ENCODE assay signal across 9 cellular contexts in the genomic region with DNA sequence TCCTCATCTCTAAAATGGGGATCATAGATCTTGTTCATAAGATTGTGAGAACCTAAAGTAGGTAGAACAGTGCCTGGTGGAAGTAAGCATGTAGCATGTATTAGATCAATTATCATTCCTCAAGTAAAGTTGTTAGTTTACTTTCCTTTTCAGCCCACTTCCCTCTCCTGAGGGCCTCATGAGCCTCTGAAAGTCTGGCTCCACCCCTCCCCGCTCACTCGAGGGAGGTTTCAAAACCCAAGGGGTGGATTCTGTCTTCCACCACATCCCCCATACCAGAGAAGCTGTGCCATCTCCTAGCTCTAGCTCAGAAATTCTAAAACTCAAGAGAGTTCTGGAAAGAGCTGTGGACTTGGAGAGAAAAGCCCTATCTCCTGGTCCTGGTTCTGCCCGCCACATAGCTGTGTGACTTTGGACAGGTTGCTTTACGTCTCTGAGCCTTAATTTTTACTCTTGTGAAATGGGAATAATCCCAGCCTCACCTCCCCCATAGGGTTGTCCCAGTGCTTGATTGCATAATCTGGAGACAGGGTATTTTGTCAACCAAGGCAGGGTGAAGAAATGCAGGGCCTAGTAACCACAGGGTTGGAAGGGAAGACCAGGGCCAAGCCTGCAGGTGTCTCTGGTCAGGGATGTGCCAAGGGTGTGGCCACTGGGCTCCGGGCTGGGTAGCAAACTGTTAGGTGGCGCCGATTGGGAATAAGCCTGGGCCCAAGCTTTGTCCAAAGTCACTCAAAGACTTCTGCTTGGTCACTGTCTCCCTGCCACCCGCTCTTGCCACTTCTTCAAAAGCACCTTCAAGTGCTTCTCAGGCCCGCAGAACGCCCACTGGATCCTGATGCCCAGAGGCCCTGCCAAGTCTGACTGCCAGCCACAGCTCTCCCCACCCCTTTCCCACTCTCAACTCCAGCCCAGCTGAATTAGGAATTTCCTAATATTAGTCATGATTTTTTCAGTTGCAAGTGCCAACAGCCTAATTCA. TPM values are rescaled to one million over a fixed set of nuclear protein-coding genes. Genes with fewer than 3 reads are reported as not detected.
DNase-seq lines count a peak whose midpoint lies in the region; ATAC-seq and TF ChIP-seq lines count a peak whose summit lies in the region.
"Had no signal": no experiment of that assay in that cellular context is flagged by ENCODE, and none has a peak within 500 bp of the region (broad histone marks: within the 10 kb centered on the region; RNA-seq: fewer than 3 reads in every experiment).

No MANE protein-coding gene starts in this region.

- ATAC-seq in HG03039 (IDR thresholded peaks at IDR 0.05; ENCODE audit: unreplicated experiment): no peak

- intact Hi-C loops in esophagus squamous epithelium (cut with DNase I): no loop called here
- intact Hi-C loops in colonic mucosa (cut with DNase I): no loop called here

- H3K79me2 ChIP-seq in OCI-LY3 (ENCODE audit: low read length): no peaks in the 10 kb centered on the region

- TF ChIP-seq POLR2A in esophagus squamous epithelium (IDR thresholded peaks at IDR 0.05): no peak

- H3K27me3 Mint-ChIP-seq in CD8-positive, alpha-beta memory T cell: peaks cover 9 to 27% of the 10 kb centered on the region in 2 donors

- POLR2A ChIA-PET in CD8-positive, alpha-beta memory T cell (lab: Charles Lee): no interaction called here

- peaks cover 2 to 21% (median 12%) of the 10 kb centered on the region in 5 donors for H3K9me3 Mint-ChIP-seq in CD8-positive, alpha-beta memory T cell

- CTCF ChIA-PET in CD8-positive, alpha-beta memory T cell (lab: Charles Lee): interaction anchor here (1.1 to 1.8 kb wide), 2 partner anchors 22 to 51 kb away, joined by 3 to 7 read pairs; no protein-coding TSS in a partner anchor

- H3K27me3 ChIP-seq in OCI-LY3 (ENCODE audit: low read depth, low read length): no peaks in the 10 kb centered on the region
- peaks cover 0 to 5% (median 0%) of the 10 kb centered on the region in 4 donors for H3K27me3 ChIP-seq in esophagus squamous epithelium
- H3K27me3 ChIP-seq in colonic mucosa: no peaks in the 10 kb centered on the region
- H3K27me3 ChIP-seq in CD8-positive, alpha-beta memory T cell (ENCODE audit: insufficient read depth, low read length, poor library complexity, severe bottlenecking): no peaks in the 10 kb centered on the region

- WGBS in esophagus squamous epithelium, 2 donors: 20 to 37% methylated on average over 8 to 9 of the region's 10 CpGs

- H3K27ac Mint-ChIP-seq in CD8-positive, alpha-beta memory T cell: no peak overlapping the region

- no peak overlapping the region for H3K27ac ChIP-seq in OCI-LY3 (ENCODE audit: low read length)
- peak overlapping the region; percentile 11 to 90 (median 66) for H3K27ac ChIP-seq in esophagus squamous epithelium
- no peak overlapping the region for H3K27ac ChIP-seq in colonic mucosa
- no peak overlapping the region for H3K27ac ChIP-seq in CD8-positive, alpha-beta memory T cell (ENCODE audit: low read depth, low read length)

- H4K20me1 ChIP-seq in OCI-LY3 (ENCODE audit: insufficient read depth, low read length): no peaks in the 10 kb centered on the region

- no peaks in the 10 kb centered on the region for H3K4me1 Mint-ChIP-seq in CD8-positive, alpha-beta memory T cell

- H3K4me2 ChIP-seq in OCI-LY3 (ENCODE audit: low read length): 0 out of 2 replicates have a peak overlapping the region, but pooled peaks have one; percentile 2

- TF ChIP-seq CTCF in OCI-LY3 (IDR thresholded peaks at IDR 0.05; ENCODE audit: low read depth, low read length) (no peak), esophagus squamous epithelium (IDR thresholded peaks at IDR 0.05) (no peak), colonic mucosa (IDR thresholded peaks at IDR 0.05) (no peak)

- H3K4me1 ChIP-seq in OCI-LY3 (ENCODE audit: low read length) (peaks cover 29% of the 10 kb centered on the region), esophagus squamous epithelium (peaks cover 9 to 57% (median 42%) of the 10 kb centered on the region in 3 donors), colonic mucosa (no peaks in the 10 kb centered on the region)
- no peaks in the 10 kb centered on the region for H3K4me1 ChIP-seq in CD8-positive, alpha-beta memory T cell (ENCODE audit: insufficient read depth, low read length)

- H3K4me3 ChIP-seq in OCI-LY3 (ENCODE audit: low read length): no peak overlapping the region
- no peak overlapping the region for H3K4me3 ChIP-seq in esophagus squamous epithelium
- no peak overlapping the region for H3K4me3 ChIP-seq in colonic mucosa
- H3K4me3 ChIP-seq in CD8-positive, alpha-beta memory T cell (ENCODE audit: low read length): no peak overlapping the region

- no peak overlapping the region for H3K4me3 Mint-ChIP-seq in CD8-positive, alpha-beta memory T cell

- peaks cover 0 to 12% (median 2%) of the 10 kb centered on the region in 3 donors for H3K36me3 Mint-ChIP-seq in CD8-positive, alpha-beta memory T cell

- H2AFZ ChIP-seq in OCI-LY3 (ENCODE audit: low read depth, low read length): no peak overlapping the region

- H3K9ac ChIP-seq in OCI-LY3 (ENCODE audit: low read length) (no peak overlapping the region), colonic mucosa (ENCODE audit: low read depth in 2 of 2, low read length in 2 of 2) (no peak overlapping the region)

- no peaks in the 10 kb centered on the region for H3K36me3 ChIP-seq in OCI-LY3 (replicated peaks; ENCODE audit: low read depth, low read length)
- no peaks in the 10 kb centered on the region for H3K36me3 ChIP-seq in esophagus squamous epithelium
- no peaks in the 10 kb centered on the region for H3K36me3 ChIP-seq in colonic mucosa
- no peaks in the 10 kb centered on the region for H3K36me3 ChIP-seq in CD8-positive, alpha-beta memory T cell (ENCODE audit: insufficient read depth, low read length)

- DNase-seq in GDM1 (lab: John Stamatoyannopoulos, UW) (peak; percentile 7), esophagus squamous epithelium (lab: John Stamatoyannopoulos, UW) (no peak), renal cortical epithelial cell (ENCODE audit: low read depth) (peak; percentile 77), colonic mucosa (no peak), pons (ENCODE audit: low spot score) (no peak)
- no peak for DNase-seq in CD8-positive, alpha-beta memory T cell
- DNase-seq: activated CD4-positive, CD25-positive, alpha-beta regulatory T cell had no signal

- H3K9me3 ChIP-seq in OCI-LY3 (ENCODE audit: insufficient read depth, low read length) (peaks cover 2% of the 10 kb centered on the region; the same call in 1 of the 2 replicates), esophagus squamous epithelium (peaks cover 0 to 11% (median 0%) of the 10 kb centered on the region in 3 donors), colonic mucosa (no peaks in the 10 kb centered on the region)
- no peaks in the 10 kb centered on the region for H3K9me3 ChIP-seq in CD8-positive, alpha-beta memory T cell (ENCODE audit: low read length)

RNA-seq across cellular contexts. Expression of gene COL1A1, which starts 20.4 kb away (rescaled TPM):
- total RNA-seq in esophagus squamous epithelium (10 to 100 TPM; 12.4 to 20.8 (median 19.7) TPM), renal cortical epithelial cell (65.6 and 141 TPM in 2 replicates), colonic mucosa (100 to 1,000 TPM in 1 of 2 donors, 10 to 100 TPM in 1; 74.7 to 127 TPM)
- under 1 TPM; 0.39 to 0.42 TPM for total RNA-seq in CD8-positive, alpha-beta memory T cell
- not detected for polyA plus RNA-seq in CD8-positive, alpha-beta memory T cell

RNA-seq across cellular contexts. Expression of gene TMEM92, which starts 52.5 kb away (rescaled TPM):
- total RNA-seq in esophagus squamous epithelium: under 1 TPM in 2 of 4 donors, not detected in 2; 0.12 to 0.76 TPM
- total RNA-seq in renal cortical epithelial cell: 0.87 and 2.3 TPM in 2 replicates
- total RNA-seq in colonic mucosa: 10 to 100 TPM; 11.1 to 18.5 TPM
- not detected for total RNA-seq in CD8-positive, alpha-beta memory T cell
- polyA plus RNA-seq in CD8-positive, alpha-beta memory T cell: not detected

RNA-seq across cellular contexts. Expression of gene SGCA, which starts 56.0 kb away (rescaled TPM):
- total RNA-seq in esophagus squamous epithelium (10 to 100 TPM in 1 of 4 donors, 1 to 10 TPM in 3; 1.9 to 15.1 (median 6.9) TPM), renal cortical epithelial cell (not detected in 2 replicates), colonic mucosa (1 to 10 TPM in 1 of 2 donors, under 1 TPM in 1; 0.89 to 5.5 TPM)
- total RNA-seq in CD8-positive, alpha-beta memory T cell: under 1 TPM in 1 of 2 experiments, not detected in 1; 0.31 TPM
- not detected for polyA plus RNA-seq in CD8-positive, alpha-beta memory T cell

Comparison
In these comparisons a context has a peak if more than half of its experiments do, and no peak if none do; other contexts are left out.
1. DNase-seq: peak in GDM1 (single experiment) and renal cortical epithelial cell (single experiment); none in esophagus squamous epithelium (single experiment), colonic mucosa (single experiment), pons (single experiment) and CD8-positive, alpha-beta memory T cell (0 of 5).
2. H3K27ac ChIP-seq: peak in esophagus squamous epithelium (4 of 4); none in OCI-LY3 (single experiment), colonic mucosa (single experiment) and CD8-positive, alpha-beta memory T cell (single experiment).
3. RNA of gene COL1A1, which starts 20.4 kb away (total RNA-seq): 65.6 to 141 TPM in renal cortical epithelial cell, 74.7 to 127 TPM in colonic mucosa and 12.4 to 20.8 TPM in esophagus squamous epithelium; 0.39 to 0.42 TPM in CD8-positive, alpha-beta memory T cell; every median in the first group is over 4 times any median in the second.